ENCODE assay signal across 24 cellular contexts in the genomic region with DNA sequence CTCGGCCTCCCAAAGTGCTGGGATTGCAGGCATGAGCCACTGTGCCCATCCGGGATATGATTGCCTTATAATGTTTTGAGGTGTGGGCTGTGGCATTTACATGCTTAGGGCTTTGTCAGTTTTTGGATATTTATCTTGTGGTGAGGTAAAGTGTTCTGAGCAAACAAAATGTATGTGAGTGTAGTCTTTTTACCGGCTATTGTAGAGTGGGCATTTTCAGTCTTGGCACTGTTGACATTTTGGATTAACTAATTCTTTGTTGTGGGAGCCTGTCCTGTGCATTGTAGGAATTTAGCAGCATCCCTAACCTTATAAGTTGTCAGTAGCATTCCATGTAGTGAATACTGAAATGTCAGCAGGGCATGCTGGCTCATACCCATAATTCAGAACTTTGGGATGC.
"Had no signal": no experiment of that assay in that cellular context is flagged by ENCODE, and none has a peak within 500 bp of the region (broad histone marks: within the 10 kb centered on the region; RNA-seq: fewer than 3 reads in every experiment).

No MANE protein-coding gene starts in this region.

- H3K27me3 Mint-ChIP-seq: memory B cell; naive B cell; stimulated activated naive CD8-positive, alpha-beta T cell treated with anti-CD3 and anti-CD28 coated beads, Interleukin-15, Interleukin-2, amounts not matched to agents 100 ng/mL and 50 ng/mL, for 24 hours had no signal

- H3K4me3 ChIP-seq: left ventricle myocardium inferior, lung, neural progenitor cell, right atrium auricular region, sigmoid colon, spleen, suprapubic skin, thoracic aorta, tibial artery, upper lobe of right lung had no signal

- H3K27me3 ChIP-seq: neural progenitor cell, neutrophil, right atrium auricular region, sigmoid colon, spleen, suprapubic skin, tibial artery, upper lobe of right lung had no signal

- H3K9me3 Mint-ChIP-seq: memory B cell; naive B cell; natural killer cell; nephron progenitor cell; neural progenitor cell; stimulated activated effector memory CD8-positive, alpha-beta T cell treated with anti-CD3 and anti-CD28 coated beads, Interleukin-12 subunit alpha, Interleukin-12 subunit beta, amount 100 ng/mL, for 72 hours; stimulated activated naive CD8-positive, alpha-beta T cell treated with anti-CD3 and anti-CD28 coated beads, Interleukin-15, Interleukin-2, amounts not matched to agents 100 ng/mL and 50 ng/mL, for 24 hours had no signal

- H3K4me1 ChIP-seq: neural progenitor cell, parathyroid adenoma, right atrium auricular region, suprapubic skin, tibial artery, upper lobe of right lung had no signal

- H3K27ac ChIP-seq: left ventricle myocardium inferior, neural progenitor cell, neutrophil, parathyroid adenoma, right atrium auricular region, sigmoid colon, spleen, suprapubic skin, thoracic aorta, tibial artery, upper lobe of right lung had no signal

- DNase-seq: islet precursor cell; left ventricle myocardium inferior; naive B cell; natural killer cell; nephron progenitor cell; occipital lobe; sigmoid colon; small intestine; spleen; stimulated activated CD4-positive, alpha-beta T cell treated with anti-CD3 and anti-CD28 coated beads, Interleukin-4, amount 100 ng/mL, for 24 hours; stimulated activated naive CD4-positive, alpha-beta T cell; tibial artery; trophoblast cell; upper lobe of right lung had no signal

- H3K9me3 ChIP-seq: left ventricle myocardium inferior, neutrophil, right atrium auricular region, sigmoid colon, spleen, suprapubic skin, thoracic aorta, tibial artery, upper lobe of right lung had no signal

- H3K27ac Mint-ChIP-seq: memory B cell; nephron progenitor cell; neural progenitor cell; stimulated activated naive CD8-positive, alpha-beta T cell treated with anti-CD3 and anti-CD28 coated beads, Interleukin-15, Interleukin-2, amounts not matched to agents 100 ng/mL and 50 ng/mL, for 24 hours had no signal

- H3K4me1 Mint-ChIP-seq: nephron progenitor cell, neural progenitor cell had no signal

- H3K4me3 Mint-ChIP-seq: memory B cell; naive B cell; natural killer cell; nephron progenitor cell; neural progenitor cell; stimulated activated effector memory CD8-positive, alpha-beta T cell treated with anti-CD3 and anti-CD28 coated beads, Interleukin-12 subunit alpha, Interleukin-12 subunit beta, amount 100 ng/mL, for 72 hours; stimulated activated naive CD8-positive, alpha-beta T cell treated with anti-CD3 and anti-CD28 coated beads, Interleukin-15, Interleukin-2, amounts not matched to agents 100 ng/mL and 50 ng/mL, for 24 hours had no signal

- ATAC-seq: natural killer cell; stimulated activated effector memory CD8-positive, alpha-beta T cell treated with anti-CD3 and anti-CD28 coated beads, Interleukin-12 subunit alpha, Interleukin-12 subunit beta, amount 100 ng/mL, for 72 hours; upper lobe of right lung had no signal
